7 cellular contexts compared by ENCODE assay signal in the genomic region with DNA sequence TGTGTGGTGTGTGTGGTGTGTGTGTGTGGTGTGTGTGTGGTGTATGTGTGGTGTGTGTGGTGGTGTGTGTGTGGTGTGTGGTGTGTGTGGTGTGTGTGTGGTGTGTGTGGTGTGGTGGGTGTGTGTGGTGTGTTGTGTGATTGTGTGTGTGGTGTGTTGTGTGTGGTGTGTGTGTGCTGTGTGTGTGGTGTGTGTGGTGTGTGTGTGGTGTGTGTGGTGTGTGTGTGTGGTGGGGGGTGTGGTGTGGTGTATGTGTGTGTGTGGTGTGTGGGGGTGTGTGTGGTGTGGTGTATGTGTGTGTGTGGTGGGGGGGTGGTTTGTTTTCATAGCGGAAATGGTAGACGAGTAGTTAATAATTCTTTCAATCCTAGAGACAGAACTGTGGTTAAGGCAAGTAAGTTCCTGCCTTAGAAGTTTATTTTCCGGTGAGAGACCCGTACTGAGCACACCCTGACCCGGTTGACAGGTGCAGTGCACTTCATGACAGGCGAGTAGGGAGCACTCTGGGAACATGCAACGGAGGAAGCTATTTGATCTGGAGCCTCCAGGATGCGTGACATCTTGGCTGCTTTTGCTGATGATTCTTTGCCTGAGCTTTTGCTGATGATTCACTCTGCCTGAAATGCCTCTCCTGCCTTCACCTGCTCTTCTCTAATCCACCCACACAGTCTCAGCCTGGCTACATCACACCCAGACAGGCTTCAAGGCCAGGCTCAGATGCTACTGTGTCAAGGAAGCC. TPM values are rescaled to one million over a fixed set of nuclear protein-coding genes. Genes with fewer than 3 reads are reported as not detected.
DNase-seq lines count a peak whose midpoint lies in the region; ATAC-seq lines count a peak whose summit lies in the region.

No MANE protein-coding gene starts in this region.

- H3K36me3 ChIP-seq in trophoblast cell (ENCODE audit: control insufficient read depth in 1 of 2, insufficient read depth in 2 of 2, low read length in 2 of 2) (no peaks in the 10 kb centered on the region), H7 (replicated peaks; ENCODE audit: control insufficient read depth, insufficient read depth, low read length) (no peaks in the 10 kb centered on the region)

- peaks cover 3% of the 10 kb centered on the region for H3K79me2 ChIP-seq in trophoblast cell (ENCODE audit: control insufficient read depth, insufficient read depth, low read length, poor library complexity)

- H3K27ac Mint-ChIP-seq in activated T-cell treated with anti-CD3 and anti-CD28 coated beads, Interleukin-2, amount 50 U/mL, for 72 hours: peak overlapping the region; percentile 94

- H3K23ac ChIP-seq in trophoblast cell (ENCODE audit: low read length): no peak overlapping the region

- H2BK12ac ChIP-seq in trophoblast cell (ENCODE audit: low read length): no peak overlapping the region

- H2BK120ac ChIP-seq in trophoblast cell (ENCODE audit: insufficient read depth, low read length, poor library complexity): no peak overlapping the region

- peaks cover 62% of the 10 kb centered on the region for H3K4me1 Mint-ChIP-seq in activated T-cell treated with anti-CD3 and anti-CD28 coated beads, Interleukin-2, amount 50 U/mL, for 72 hours (ENCODE audit: low read depth)

- peaks cover 0 to under 1% of the 10 kb centered on the region in 2 donors for H3K9me3 Mint-ChIP-seq in activated T-cell treated with anti-CD3 and anti-CD28 coated beads, Interleukin-2, amount 50 U/mL, for 72 hours

- peak overlapping the region; percentile 20 for H3K14ac ChIP-seq in trophoblast cell (ENCODE audit: low read length)

- H3K4me2 ChIP-seq in trophoblast cell (ENCODE audit: low read length): no peak overlapping the region

- H2AK5ac ChIP-seq in trophoblast cell (ENCODE audit: low read length): peak overlapping the region; percentile 15

- no peak overlapping the region for H3K4ac ChIP-seq in trophoblast cell (ENCODE audit: low read depth, low read length)

- WGBS in trophoblast cell (ENCODE audit: extremely low coverage, insufficient coverage, insufficient read length): 100% methylated on average over 1 of the region's 8 CpGs

- H3K79me1 ChIP-seq in trophoblast cell (ENCODE audit: low read length): peaks cover 4% of the 10 kb centered on the region

- no peak overlapping the region for H2BK5ac ChIP-seq in trophoblast cell (ENCODE audit: low read depth, low read length, poor library complexity)

- H3K4me3 ChIP-seq in trophoblast cell (ENCODE audit: low read depth, low read length) (peak overlapping the region; percentile 58), H7 (ENCODE audit: insufficient read depth, low read depth, low read length) (no peak overlapping the region)

- no peaks in the 10 kb centered on the region for H3K36me3 Mint-ChIP-seq in activated T-cell treated with anti-CD3 and anti-CD28 coated beads, Interleukin-2, amount 50 U/mL, for 72 hours (ENCODE audit: insufficient read depth in 2 of 2)

- ATAC-seq in GM19438 (IDR thresholded peaks at IDR 0.05; ENCODE audit: low read depth, unreplicated experiment) (peak; percentile 94), HG03342 (IDR thresholded peaks at IDR 0.05; ENCODE audit: unreplicated experiment) (peak; percentile 72)
- ATAC-seq in activated T-cell treated with anti-CD3 and anti-CD28 coated beads, Interleukin-2, amount 50 U/mL, for 72 hours (replicated peaks in 1 of 2): peak; percentile 80 to 86

- H4K8ac ChIP-seq in trophoblast cell (ENCODE audit: low read depth, low read length): no peak overlapping the region

- no peaks in the 10 kb centered on the region for H3K27me3 Mint-ChIP-seq in activated T-cell treated with anti-CD3 and anti-CD28 coated beads, Interleukin-2, amount 50 U/mL, for 72 hours (ENCODE audit: low read depth)

- no peak overlapping the region for H3K9ac ChIP-seq in trophoblast cell (ENCODE audit: low read length)

- peak overlapping the region; percentile 22 for H4K91ac ChIP-seq in trophoblast cell (ENCODE audit: low read depth, low read length)

- H3K27ac ChIP-seq in trophoblast cell (ENCODE audit: low read depth, low read length): no peak overlapping the region

- peak; percentile 45 to 74 for DNase-seq in activated T-cell treated with anti-CD3 and anti-CD28 coated beads, Interleukin-2, amount 50 U/mL, for 72 hours
- DNase-seq in trophoblast cell: peak; percentile 70 to 81
- no peak for DNase-seq in NCI-H1048 (lab: John Stamatoyannopoulos, UW)
- no peak for DNase-seq in H7
- no peak for DNase-seq in NCI-H146 treated with DMSO at 0.1 percent for 48 hours (lab: John Stamatoyannopoulos, UW; ENCODE audit: unreplicated experiment)

- H2AFZ ChIP-seq in trophoblast cell (ENCODE audit: insufficient read depth, low read length, poor library complexity): no peak overlapping the region

- H3K18ac ChIP-seq in trophoblast cell (ENCODE audit: low read length): peak overlapping the region; percentile 34

- peaks cover 9 to 25% of the 10 kb centered on the region in 2 experiments for H3K4me1 ChIP-seq in trophoblast cell (ENCODE audit: control insufficient read depth in 1 of 2, insufficient read depth in 2 of 2, low read length in 2 of 2)

- H3K4me3 Mint-ChIP-seq in activated T-cell treated with anti-CD3 and anti-CD28 coated beads, Interleukin-2, amount 50 U/mL, for 72 hours: peak overlapping the region; percentile 17 to 68

- H3K9me3 ChIP-seq in trophoblast cell (ENCODE audit: insufficient read depth, low read depth, low read length): no peaks in the 10 kb centered on the region

- H3K27me3 ChIP-seq in trophoblast cell (ENCODE audit: insufficient read depth, low read length): no peaks in the 10 kb centered on the region
- H3K27me3 ChIP-seq in H7 (ENCODE audit: control insufficient read depth, insufficient read depth, low read length): no peaks in the 10 kb centered on the region

- no peak overlapping the region for H4K12ac ChIP-seq in trophoblast cell (ENCODE audit: low read depth, low read length)

RNA-seq across cellular contexts. Expression of a gene that starts 21.7 kb away (rescaled TPM):
- total RNA-seq in activated T-cell treated with anti-CD3 and anti-CD28 coated beads, Interleukin-2, amount 50 U/mL, for 72 hours: not detected
- 0.26 and 0.30 TPM in 2 replicates for polyA plus RNA-seq in trophoblast cell (2013)
- total RNA-seq in H7 (2014; rRNA removed; shearing (Covaris generic)): under 0.01 TPM in 2 replicates

Comparison
In these comparisons a context has a peak if more than half of its experiments do, and no peak if none do; other contexts are left out.
1. DNase-seq: peak in activated T-cell treated with anti-CD3 and anti-CD28 coated beads, Interleukin-2, amount 50 U/mL, for 72 hours (2 of 2) and trophoblast cell (2 of 2); none in NCI-H1048 (single experiment), H7 (single experiment) and NCI-H146 treated with DMSO at 0.1 percent for 48 hours (single experiment).
2. Peak in every context shown above with its lines, with median percentiles within 50 percentile points of each other: ATAC-seq.